Comparison of ENCODE assay signal across 11 cellular contexts in genomic region chr17:7218774-7219173, GRCh38. TPM values are rescaled to one million over a fixed set of nuclear protein-coding genes. Genes with fewer than 3 reads are reported as not detected.
DNase-seq lines count a peak whose midpoint lies in the region; ATAC-seq, FAIRE-seq and TF ChIP-seq lines count a peak whose summit lies in the region.
"Had no signal": no experiment of that assay in that cellular context is flagged by ENCODE, and none has a peak within 500 bp of the region (broad histone marks: within the 10 kb centered on the region; RNA-seq: fewer than 3 reads in every experiment).

No MANE protein-coding gene starts in this region.

- TF ChIP-seq RAD21 in H1 (IDR thresholded peaks at IDR 0.05 in 1 of 2, conservative IDR thresholded peaks at IDR 0.05 in 1 of 2; ENCODE audit: low read depth in 2 of 2, low read length in 2 of 2): no peak

- H3K9me3 Mint-ChIP-seq in CD4-positive, alpha-beta T cell: no peaks in the 10 kb centered on the region

- no peaks in the 10 kb centered on the region for H3K9me3 ChIP-seq in CD4-positive, alpha-beta T cell (ENCODE audit: control insufficient read depth, low read length)
- H3K9me3 ChIP-seq in H1 (ENCODE audit: insufficient read depth in 2 of 2, low read depth in 1 of 2, low read length in 1 of 2) (no peaks in the 10 kb centered on the region), neuronal stem cell (replicated peaks in 1 of 2; ENCODE audit: control insufficient read depth in 2 of 2, insufficient read depth in 1 of 2, low read depth in 1 of 2, low read length in 2 of 2) (no peaks in the 10 kb centered on the region)

- H3K27me3 Mint-ChIP-seq in CD4-positive, alpha-beta T cell: no peaks in the 10 kb centered on the region

- TF ChIP-seq POLR2A in H1 (IDR thresholded peaks at IDR 0.05; ENCODE audit: control extremely low read depth in 1 of 2, low read depth in 2 of 2, low read length in 2 of 2): no peak

- H2AFZ ChIP-seq in H1 (ENCODE audit: low read length): no peak overlapping the region
- peak overlapping the region; percentile 83 for H2AFZ ChIP-seq in neuronal stem cell (ENCODE audit: low read length)

- CTCF ChIA-PET in CD4-positive, alpha-beta T cell (lab: Charles Lee): interaction anchor here (3.0 kb wide), 1 partner anchor 77 kb away, joined by 31 read pairs; no protein-coding TSS in a partner anchor
- CTCF ChIA-PET in H1 (lab: Charles Lee; ENCODE audit: partially characterized antibody): interaction anchor here (0.6 to 4.3 kb wide), 4 partner anchors 12 to 339 kb away, joined by 3 to 24 read pairs (median 10); no protein-coding TSS in a partner anchor

- no peak overlapping the region for H2BK5ac ChIP-seq in H1 (ENCODE audit: low read depth, low read length)
- H2BK5ac ChIP-seq in neuronal stem cell (ENCODE audit: low read length): no peak overlapping the region

- peaks cover 10 to 20% of the 10 kb centered on the region in 2 experiments for H4K20me1 ChIP-seq in H1 (replicated peaks in 1 of 2; ENCODE audit: control insufficient read depth in 1 of 2, insufficient read depth in 2 of 2, low read length in 2 of 2)

- H3K79me1 ChIP-seq in H1 (ENCODE audit: low read depth, low read length) (no peaks in the 10 kb centered on the region; the same call in 1 of the 2 replicates), neuronal stem cell (ENCODE audit: low read depth, low read length) (peaks cover 2% of the 10 kb centered on the region)

- H2BK15ac ChIP-seq in H1 (ENCODE audit: low read length) (0 out of 2 replicates have a peak overlapping the region, but pooled peaks have one; percentile 61), neuronal stem cell (ENCODE audit: low read length) (peak overlapping the region; percentile 6)

- H3K18ac ChIP-seq in H1 (ENCODE audit: extremely low read depth, low read length): no peak overlapping the region
- no peak overlapping the region for H3K18ac ChIP-seq in neuronal stem cell (ENCODE audit: low read length)

- no peak for TF ChIP-seq CTCF in CD4-positive, alpha-beta T cell (IDR thresholded peaks at IDR 0.05)
- no peak for TF ChIP-seq CTCF in H1 (IDR thresholded peaks at IDR 0.05; ENCODE audit: control extremely low read depth in 1 of 3, insufficient read depth in 1 of 3, low read depth in 1 of 3, low read length in 3 of 3)

- 0 out of 2 replicates have a peak overlapping the region, but pooled peaks have one; percentile 2 for H2AK5ac ChIP-seq in H1 (ENCODE audit: low read depth, low read length)
- H2AK5ac ChIP-seq in neuronal stem cell (ENCODE audit: low read depth, low read length): peak overlapping the region; percentile 22

- H4K91ac ChIP-seq in H1 (replicated peaks; ENCODE audit: insufficient read length, low read length): peak overlapping the region; percentile 71
- H4K91ac ChIP-seq in neuronal stem cell (ENCODE audit: low read depth, low read length, poor library complexity): no peak overlapping the region

- DNase-seq in CD4-positive, alpha-beta T cell: no peak
- peak; percentile 90 for DNase-seq in NCI-H82 treated with DMSO at 0.1 percent for 48 hours (lab: John Stamatoyannopoulos, UW; ENCODE audit: unreplicated experiment)
- DNase-seq in H1 (ENCODE audit: low read depth in 1 of 2, low spot score in 2 of 2): no peak
- no peak for DNase-seq in neuronal stem cell (ENCODE audit: low spot score)
- DNase-seq in NCI-H2227 treated with DMSO at 0.1 percent for 48 hours (lab: John Stamatoyannopoulos, UW): no peak
- DNase-seq in GF-D8 (lab: John Stamatoyannopoulos, UW): no peak
- DNase-seq: activated CD4-positive, CD25-positive, alpha-beta regulatory T cell treated with anti-CD3 and anti-CD28 coated beads, Interleukin-2, amount 50 U/mL, for 72 hours; NCI-H345 had no signal

- H3K27ac Mint-ChIP-seq in CD4-positive, alpha-beta T cell: peak overlapping the region; percentile 76

- no peak overlapping the region for H3K9ac ChIP-seq in H1 (replicated peaks in 1 of 4; ENCODE audit: extremely low read depth in 1 of 4, low read depth in 3 of 4, low read length in 3 of 4)
- H3K9ac ChIP-seq in neuronal stem cell (ENCODE audit: low read depth, low read length, poor library complexity): no peak overlapping the region

- no peak for ATAC-seq in CD4-positive, alpha-beta T cell (ENCODE audit: poor library complexity)
- ATAC-seq in GM18867 (IDR thresholded peaks at IDR 0.05; ENCODE audit: unreplicated experiment) (no peak), GM21526 (IDR thresholded peaks at IDR 0.05; ENCODE audit: low FRiP score, unreplicated experiment) (no peak)

- no peak overlapping the region for H3K4me3 ChIP-seq in H1 (ENCODE audit: extremely low read depth in 1 of 4, insufficient read depth in 2 of 4, low read depth in 3 of 4, low read length in 4 of 4)
- H3K4me3 ChIP-seq in neuronal stem cell (ENCODE audit: low read length in 2 of 2): no peak overlapping the region

- peaks cover 12 to 21% (median 16%) of the 10 kb centered on the region in 4 experiments; a peak in 7 of 8 replicates for H3K36me3 ChIP-seq in H1 (ENCODE audit: control insufficient read depth in 2 of 4, insufficient read depth in 4 of 4, low read length in 3 of 4)
- peaks cover 21 to 34% of the 10 kb centered on the region in 2 donors for H3K36me3 ChIP-seq in neuronal stem cell (replicated peaks in 1 of 2; ENCODE audit: control insufficient read depth in 2 of 2, insufficient read depth in 2 of 2, low read length in 2 of 2)

- no peak for TF ChIP-seq EP300 in H1 (IDR thresholded peaks at IDR 0.05; ENCODE audit: borderline replicate concordance in 1 of 2, low read depth in 2 of 2, low read length in 2 of 2)

- no peak overlapping the region for H2BK20ac ChIP-seq in H1 (ENCODE audit: low read length)

- H3K14ac ChIP-seq in H1 (ENCODE audit: insufficient read length) (no peak overlapping the region), neuronal stem cell (ENCODE audit: low read length) (no peak overlapping the region)

- H3K4me2 ChIP-seq in H1 (ENCODE audit: insufficient read depth in 1 of 2, low read depth in 2 of 2, low read length in 2 of 2): peak overlapping the region; percentile 73 to 80; a peak in 2 of 4 replicates
- H3K4me2 ChIP-seq in neuronal stem cell (ENCODE audit: insufficient read depth, low read length, poor library complexity, severe bottlenecking): no peak overlapping the region

- peaks cover 23% of the 10 kb centered on the region; the same call in 1 of the 2 replicates for H3K23me2 ChIP-seq in H1 (ENCODE audit: low read depth, low read length)

- H3K27me3 ChIP-seq in CD4-positive, alpha-beta T cell (ENCODE audit: control insufficient read depth, insufficient read depth, low read length): no peaks in the 10 kb centered on the region
- no peaks in the 10 kb centered on the region for H3K27me3 ChIP-seq in H1 (replicated peaks in 1 of 4; ENCODE audit: control insufficient read depth in 3 of 4, extremely low read depth in 1 of 4, insufficient read depth in 3 of 4, low read length in 3 of 4)
- no peaks in the 10 kb centered on the region for H3K27me3 ChIP-seq in neuronal stem cell (ENCODE audit: control insufficient read depth in 3 of 3, insufficient read depth in 3 of 3, low read depth in 1 of 3, low read length in 3 of 3)

- no peak overlapping the region for H2BK120ac ChIP-seq in H1 (replicated peaks; ENCODE audit: low read depth, low read length)
- no peak overlapping the region for H2BK120ac ChIP-seq in neuronal stem cell (ENCODE audit: low read depth, low read length)

- intact Hi-C loops in CD4-positive, alpha-beta T cell (cut with DNase I, micrococcal nuclease): loop anchor here in 1 of 2 experiments (5.0 kb wide), 1 partner anchor 34 kb away; the partner anchor contains the start of genes CTDNEP1 and ELP5

- peak overlapping the region; percentile 79 for H3K27ac ChIP-seq in CD4-positive, alpha-beta T cell (ENCODE audit: low read depth, low read length)
- H3K27ac ChIP-seq in H1 (ENCODE audit: low read depth, low read length) (no peak overlapping the region), neuronal stem cell (replicated peaks; ENCODE audit: low read length) (no peak overlapping the region)
- H3K27ac ChIP-seq: HL-60 had no signal

- H2BK12ac ChIP-seq in H1 (ENCODE audit: low read depth, low read length): peak overlapping the region; percentile 71; the same call in 1 of the 2 replicates
- no peak overlapping the region for H2BK12ac ChIP-seq in neuronal stem cell (ENCODE audit: low read length)

- peaks cover 6 to 36% (median 20%) of the 10 kb centered on the region in 4 experiments for H3K4me1 ChIP-seq in H1 (replicated peaks in 1 of 4; ENCODE audit: control insufficient read depth in 3 of 4, insufficient read depth in 4 of 4, low read length in 3 of 4)
- H3K4me1 ChIP-seq in neuronal stem cell (ENCODE audit: control insufficient read depth in 2 of 2, insufficient read depth in 1 of 2, low read depth in 1 of 2, low read length in 2 of 2): peaks cover 29 to 35% of the 10 kb centered on the region in 2 donors

- H3K79me2 ChIP-seq in H1 (ENCODE audit: control insufficient read depth in 1 of 2, insufficient read depth in 2 of 2, low read length in 2 of 2): peaks cover 0 to 10% of the 10 kb centered on the region in 2 experiments; a peak in 1 of 4 replicates

- peaks cover 67% of the 10 kb centered on the region for H3K4me1 Mint-ChIP-seq in CD4-positive, alpha-beta T cell (ENCODE audit: low read depth)

- POLR2A ChIA-PET in CD4-positive, alpha-beta T cell (lab: Charles Lee): interaction anchor here (1.4 to 13.1 kb wide), 3 partner anchors 19 to 111 kb away, joined by 5 to 234 read pairs (median 10); partner anchors contain the start of genes CTDNEP1, DVL2, ELP5 and GABARAP
- POLR2A ChIA-PET in H1 (lab: Charles Lee; ENCODE audit: partially characterized antibody): interaction anchor here (0.9 to 10.7 kb wide), 12 partner anchors 9 to 95 kb away, joined by 3 to 386 read pairs (median 8); partner anchors contain the start of genes CLDN7, CTDNEP1, DVL2 and ELP5

- H3K23ac ChIP-seq in H1 (ENCODE audit: insufficient read length) (no peak overlapping the region), neuronal stem cell (ENCODE audit: low read depth, low read length, poor library complexity) (no peak overlapping the region)

- no peak overlapping the region for H3K4ac ChIP-seq in H1 (replicated peaks; ENCODE audit: insufficient read length, low read depth, low read length)
- no peak overlapping the region for H3K4ac ChIP-seq in neuronal stem cell (ENCODE audit: low read length)

- no peak overlapping the region for H3K56ac ChIP-seq in H1 (replicated peaks; ENCODE audit: insufficient read length, low read depth, low read length)

- no peak overlapping the region for H4K5ac ChIP-seq in H1 (ENCODE audit: insufficient read length, low read depth, low read length)

- WGBS in H1 (ENCODE audit: extremely low coverage in 1 of 2, insufficient coverage in 1 of 2, insufficient read length in 1 of 2, insufficient replicate concordance in 2 of 2, low coverage in 1 of 2, low lambda C conversion rate in 2 of 2, missing lambda C conversion rate in 1 of 2), 2 experiments: 84% methylated on average over 5 of the region's 5 CpGs; no CpG with 5 or more reads in 1 of the 2 experiments
- no CpG with 5 or more reads among the region's 5 CpGs for WGBS in neuronal stem cell (ENCODE audit: extremely low coverage in 2 of 2, insufficient read length in 2 of 2, insufficient replicate concordance in 1 of 2), 2 donors

- H4K8ac ChIP-seq in H1 (ENCODE audit: extremely low read depth, insufficient read depth, low read length) (no peak overlapping the region), neuronal stem cell (ENCODE audit: low read depth, low read length) (no peak overlapping the region)

- no peak for FAIRE-seq in H1 (lab: Jason Lieb, UNC)

- peaks cover 11% of the 10 kb centered on the region for H3K36me3 Mint-ChIP-seq in CD4-positive, alpha-beta T cell (ENCODE audit: low read depth)

- H3K4me3 Mint-ChIP-seq in CD4-positive, alpha-beta T cell: peak overlapping the region; percentile 95

RNA-seq across cellular contexts. Expression of gene DLG4, which starts 0.9 kb away (rescaled TPM):
- total RNA-seq in CD4-positive, alpha-beta T cell: 10 to 100 TPM; 10.2 to 11.0 TPM
- total RNA-seq in H1 (2021; fragmentation: NEBNext Ultra II Directional; extraction: Animal tissue kit (Norgen Biotek cat#: 25700)): 43.1 and 45.9 TPM in 2 replicates
- 18.9 and 35.2 TPM in 2 replicates for polyA plus RNA-seq in H1 (2011; rRNA removed)
- polyA plus RNA-seq in H1 (2011; cell fraction: cytosol; rRNA removed): 26.5 TPM
- 128 TPM for polyA plus RNA-seq in H1 (2011; cell fraction: nucleus; rRNA removed)
- polyA plus RNA-seq in H1 (2012, experiment 1 of 2): 47.5 to 67.9 TPM (median 55.6 TPM) in 4 replicates
- polyA plus RNA-seq in H1 (2012, experiment 2 of 2): 29.2 TPM
- polyA plus RNA-seq in H1 (2013, experiment 1 of 2): 22.1 TPM
- 20.8 TPM for polyA plus RNA-seq in H1 (2013, experiment 2 of 2)
- polyA minus RNA-seq in H1 (2011; rRNA and poly(A)+ RNA removed): 26.4 and 32.1 TPM in 2 replicates
- 14.0 TPM for polyA minus RNA-seq in H1 (2011; cell fraction: cytosol; rRNA and poly(A)+ RNA removed)
- polyA minus RNA-seq in H1 (2011; cell fraction: nucleus; rRNA and poly(A)+ RNA removed): 34.3 TPM
- polyA plus RNA-seq in neuronal stem cell (2013, experiment 1 of 2): 52.7 TPM
- polyA plus RNA-seq in neuronal stem cell (2013, experiment 2 of 2): 51.9 TPM

RNA-seq across cellular contexts. Expression of gene ACADVL, which starts 1.0 kb away (rescaled TPM):
- total RNA-seq in CD4-positive, alpha-beta T cell: 100 to 1,000 TPM; 237 to 257 TPM
- 169 and 181 TPM in 2 replicates for total RNA-seq in H1 (2021; fragmentation: NEBNext Ultra II Directional; extraction: Animal tissue kit (Norgen Biotek cat#: 25700))
- polyA plus RNA-seq in H1 (2011; rRNA removed): 231 and 317 TPM in 2 replicates
- polyA plus RNA-seq in H1 (2011; cell fraction: cytosol; rRNA removed): 253 TPM
- 2,578 TPM for polyA plus RNA-seq in H1 (2011; cell fraction: nucleus; rRNA removed)
- polyA plus RNA-seq in H1 (2012, experiment 1 of 2): 291 to 353 TPM (median 315 TPM) in 4 replicates
- polyA plus RNA-seq in H1 (2012, experiment 2 of 2): 193 TPM
- 219 TPM for polyA plus RNA-seq in H1 (2013, experiment 1 of 2)
- 201 TPM for polyA plus RNA-seq in H1 (2013, experiment 2 of 2)
- polyA minus RNA-seq in H1 (2011; rRNA and poly(A)+ RNA removed): 103 and 130 TPM in 2 replicates
- polyA minus RNA-seq in H1 (2011; cell fraction: cytosol; rRNA and poly(A)+ RNA removed): 56.4 TPM
- 237 TPM for polyA minus RNA-seq in H1 (2011; cell fraction: nucleus; rRNA and poly(A)+ RNA removed)
- 270 TPM for polyA plus RNA-seq in neuronal stem cell (2013, experiment 1 of 2)
- polyA plus RNA-seq in neuronal stem cell (2013, experiment 2 of 2): 258 TPM

RNA-seq across cellular contexts. Expression of gene DVL2, which starts 15.5 kb away (rescaled TPM):
- 10 to 100 TPM; 40.9 to 41.3 TPM for total RNA-seq in CD4-positive, alpha-beta T cell
- total RNA-seq in H1 (2021; fragmentation: NEBNext Ultra II Directional; extraction: Animal tissue kit (Norgen Biotek cat#: 25700)): 59.3 and 59.6 TPM in 2 replicates
- 19.0 and 29.7 TPM in 2 replicates for polyA plus RNA-seq in H1 (2011; rRNA removed)
- 15.8 TPM for polyA plus RNA-seq in H1 (2011; cell fraction: cytosol; rRNA removed)
- polyA plus RNA-seq in H1 (2011; cell fraction: nucleus; rRNA removed): 56.7 TPM
- 47.0 to 54.8 TPM (median 48.8 TPM) in 4 replicates for polyA plus RNA-seq in H1 (2012, experiment 1 of 2)
- polyA plus RNA-seq in H1 (2012, experiment 2 of 2): 44.2 TPM
- polyA plus RNA-seq in H1 (2013, experiment 1 of 2): 28.5 TPM
- polyA plus RNA-seq in H1 (2013, experiment 2 of 2): 25.2 TPM
- 20.1 and 32.9 TPM in 2 replicates for polyA minus RNA-seq in H1 (2011; rRNA and poly(A)+ RNA removed)
- 19.4 TPM for polyA minus RNA-seq in H1 (2011; cell fraction: cytosol; rRNA and poly(A)+ RNA removed)
- 46.9 TPM for polyA minus RNA-seq in H1 (2011; cell fraction: nucleus; rRNA and poly(A)+ RNA removed)
- 50.9 TPM for polyA plus RNA-seq in neuronal stem cell (2013, experiment 1 of 2)
- 48.6 TPM for polyA plus RNA-seq in neuronal stem cell (2013, experiment 2 of 2)

RNA-seq across cellular contexts. Expression of gene PHF23, which starts 20.5 kb away (rescaled TPM):
- 1 to 10 TPM; 4.5 to 5.1 TPM for total RNA-seq in CD4-positive, alpha-beta T cell
- total RNA-seq in H1 (2021; fragmentation: NEBNext Ultra II Directional; extraction: Animal tissue kit (Norgen Biotek cat#: 25700)): 62.8 and 65.1 TPM in 2 replicates
- 46.5 and 47.5 TPM in 2 replicates for polyA plus RNA-seq in H1 (2011; rRNA removed)
- 45.6 TPM for polyA plus RNA-seq in H1 (2011; cell fraction: cytosol; rRNA removed)
- 44.4 TPM for polyA plus RNA-seq in H1 (2011; cell fraction: nucleus; rRNA removed)
- 57.1 to 63.2 TPM (median 57.6 TPM) in 4 replicates for polyA plus RNA-seq in H1 (2012, experiment 1 of 2)
- polyA plus RNA-seq in H1 (2012, experiment 2 of 2): 65.8 TPM
- 66.2 TPM for polyA plus RNA-seq in H1 (2013, experiment 1 of 2)
- polyA plus RNA-seq in H1 (2013, experiment 2 of 2): 69.5 TPM
- 46.8 and 59.7 TPM in 2 replicates for polyA minus RNA-seq in H1 (2011; rRNA and poly(A)+ RNA removed)
- 27.7 TPM for polyA minus RNA-seq in H1 (2011; cell fraction: cytosol; rRNA and poly(A)+ RNA removed)
- 19.8 TPM for polyA minus RNA-seq in H1 (2011; cell fraction: nucleus; rRNA and poly(A)+ RNA removed)
- 84.8 TPM for polyA plus RNA-seq in neuronal stem cell (2013, experiment 1 of 2)
- 83.7 TPM for polyA plus RNA-seq in neuronal stem cell (2013, experiment 2 of 2)

RNA-seq across cellular contexts. Expression of gene GABARAP, which starts 23.5 kb away (rescaled TPM):
- total RNA-seq in CD4-positive, alpha-beta T cell: 100 to 1,000 TPM; 182 to 195 TPM
- 252 and 265 TPM in 2 replicates for total RNA-seq in H1 (2021; fragmentation: NEBNext Ultra II Directional; extraction: Animal tissue kit (Norgen Biotek cat#: 25700))
- 351 and 581 TPM in 2 replicates for polyA plus RNA-seq in H1 (2011; rRNA removed)
- 311 TPM for polyA plus RNA-seq in H1 (2011; cell fraction: cytosol; rRNA removed)
- 154 TPM for polyA plus RNA-seq in H1 (2011; cell fraction: nucleus; rRNA removed)
- 343 to 418 TPM (median 350 TPM) in 4 replicates for polyA plus RNA-seq in H1 (2012, experiment 1 of 2)
- polyA plus RNA-seq in H1 (2012, experiment 2 of 2): 370 TPM
- polyA plus RNA-seq in H1 (2013, experiment 1 of 2): 374 TPM
- 396 TPM for polyA plus RNA-seq in H1 (2013, experiment 2 of 2)
- polyA minus RNA-seq in H1 (2011; rRNA and poly(A)+ RNA removed): 207 and 212 TPM in 2 replicates
- 78.2 TPM for polyA minus RNA-seq in H1 (2011; cell fraction: cytosol; rRNA and poly(A)+ RNA removed)
- 77.3 TPM for polyA minus RNA-seq in H1 (2011; cell fraction: nucleus; rRNA and poly(A)+ RNA removed)
- polyA plus RNA-seq in neuronal stem cell (2013, experiment 1 of 2): 974 TPM
- polyA plus RNA-seq in neuronal stem cell (2013, experiment 2 of 2): 956 TPM
